Comparison of ENCODE assay signal across 23 cellular contexts in genomic region chr12:132268674-132269073, GRCh38.
"Had no signal": no experiment of that assay in that cellular context is flagged by ENCODE, and none has a peak within 500 bp of the region (broad histone marks: within the 10 kb centered on the region; RNA-seq: fewer than 3 reads in every experiment).

No MANE protein-coding gene starts in this region.

- H3K27ac ChIP-seq: left ventricle myocardium inferior, neural progenitor cell, ovary, psoas muscle, stomach had no signal

- H3K36me3 ChIP-seq: left ventricle myocardium inferior, neural progenitor cell, ovary, stomach had no signal

- H3K27ac Mint-ChIP-seq: activated CD4-positive, alpha-beta memory T cell treated with anti-CD3 and anti-CD28 coated beads for 36 hours; activated CD4-positive, alpha-beta T cell treated with anti-CD3 and anti-CD28 coated beads for 36 hours; activated naive CD8-positive, alpha-beta T cell; activated T-helper 1 cell treated with anti-CD3 and anti-CD28 coated beads, Interleukin-12 subunit alpha, Interleukin-12 subunit beta, Interleukin-2, Interleukin-4 antibody, amounts not matched to agents 30 ng/mL and 10 ng/mL and 1 ng/mL, durations not matched to agents 14 hours and 24 hours and 36 hours; neural progenitor cell; type B pancreatic cell had no signal

- H3K27me3 ChIP-seq: ovary had no signal

- ATAC-seq: activated CD4-positive, alpha-beta T cell treated with anti-CD3 and anti-CD28 coated beads for 36 hours; psoas muscle; right cardiac atrium; WTC11 had no signal

- H3K9me3 ChIP-seq: left ventricle myocardium inferior, ovary, psoas muscle, stomach had no signal

- H3K4me1 Mint-ChIP-seq: activated CD4-positive, alpha-beta T cell treated with anti-CD3 and anti-CD28 coated beads for 36 hours; neural progenitor cell had no signal

- H3K36me3 Mint-ChIP-seq: activated CD4-positive, alpha-beta memory T cell treated with anti-CD3 and anti-CD28 coated beads for 36 hours; activated naive CD8-positive, alpha-beta T cell; neural progenitor cell; type B pancreatic cell; WTC11 had no signal

- FAIRE-seq: endometrium, frontal cortex had no signal

- H3K4me2 ChIP-seq: neural progenitor cell, smooth muscle cell had no signal

- H3K9me3 Mint-ChIP-seq: activated CD4-positive, alpha-beta memory T cell treated with anti-CD3 and anti-CD28 coated beads for 36 hours; activated T-helper 1 cell treated with anti-CD3 and anti-CD28 coated beads, Interleukin-12 subunit alpha, Interleukin-12 subunit beta, Interleukin-2, Interleukin-4 antibody, amounts not matched to agents 30 ng/mL and 10 ng/mL and 1 ng/mL, durations not matched to agents 14 hours and 24 hours and 36 hours; neural progenitor cell; type B pancreatic cell; WTC11 had no signal

- DNase-seq: activated CD4-positive, alpha-beta memory T cell treated with anti-CD3 and anti-CD28 coated beads for 36 hours; activated CD4-positive, alpha-beta T cell treated with anti-CD3 and anti-CD28 coated beads for 36 hours; activated T-cell treated with anti-CD3 and anti-CD28 coated beads for 4 hours; cerebellar nuclear complex; cortex of kidney; erythroblast; head of caudate nucleus; left ventricle myocardium inferior; mammary epithelial cell; midbrain; psoas muscle; stimulated activated CD4-positive, alpha-beta T cell treated with anti-CD3 and anti-CD28 coated beads, Interleukin-4, amount 100 ng/mL, for 1 hour; stomach had no signal

- H3K27me3 Mint-ChIP-seq: activated CD4-positive, alpha-beta memory T cell treated with anti-CD3 and anti-CD28 coated beads for 36 hours; activated CD4-positive, alpha-beta T cell treated with anti-CD3 and anti-CD28 coated beads for 36 hours had no signal

- H3K4me1 ChIP-seq: left ventricle myocardium inferior, neural progenitor cell, psoas muscle had no signal

- H3K9ac ChIP-seq: neural progenitor cell had no signal

- H3K4me3 Mint-ChIP-seq: activated CD4-positive, alpha-beta memory T cell treated with anti-CD3 and anti-CD28 coated beads for 36 hours; activated CD4-positive, alpha-beta T cell treated with anti-CD3 and anti-CD28 coated beads for 36 hours; activated naive CD8-positive, alpha-beta T cell; activated T-helper 1 cell treated with anti-CD3 and anti-CD28 coated beads, Interleukin-12 subunit alpha, Interleukin-12 subunit beta, Interleukin-2, Interleukin-4 antibody, amounts not matched to agents 30 ng/mL and 10 ng/mL and 1 ng/mL, durations not matched to agents 14 hours and 24 hours and 36 hours; neural progenitor cell; type B pancreatic cell; WTC11 had no signal

- H2AFZ ChIP-seq: neural progenitor cell had no signal

- H3K4me3 ChIP-seq: left ventricle myocardium inferior, neural progenitor cell, ovary, psoas muscle, smooth muscle cell, stomach had no signal
